ENCODE assay signal across 25 cellular contexts in genomic region chr16:12553191-12553590, GRCh38.
DNase-seq lines count a peak whose midpoint lies in the region; ATAC-seq, FAIRE-seq and TF ChIP-seq lines count a peak whose summit lies in the region.
"Had no signal": no experiment of that assay in that cellular context is flagged by ENCODE, and none has a peak within 500 bp of the region (broad histone marks: within the 10 kb centered on the region; RNA-seq: fewer than 3 reads in every experiment).

No MANE protein-coding gene starts in this region.

- H3K27ac Mint-ChIP-seq in Caco-2 (ENCODE audit: unreplicated experiment): peak overlapping the region; percentile 23
- H3K27ac Mint-ChIP-seq: activated CD8-positive, alpha-beta memory T cell treated with anti-CD3 and anti-CD28 coated beads, Interleukin-2, amount 10 ng/mL, durations not matched to agents 7 days and 5 days; stimulated activated naive CD8-positive, alpha-beta T cell treated with anti-CD3 and anti-CD28 coated beads, Interleukin-15, Interleukin-2, amounts not matched to agents 100 ng/mL and 50 ng/mL, for 24 hours had no signal

- no TSS peak for BruUV-seq in Caco-2 (replicated peaks; lab: Mats Ljungman, UMichigan)

- H3K4me1 Mint-ChIP-seq in Caco-2 (ENCODE audit: low read depth, unreplicated experiment): no peaks in the 10 kb centered on the region

- H3K9ac ChIP-seq in kidney (ENCODE audit: low read length in 2 of 2): no peak overlapping the region
- no peak overlapping the region for H3K9ac ChIP-seq in colonic mucosa (ENCODE audit: low read depth in 2 of 2, low read length in 2 of 2)
- H3K9ac ChIP-seq: KMS-11 had no signal

- no peak overlapping the region for H3K4me3 Mint-ChIP-seq in Caco-2 (ENCODE audit: unreplicated experiment)
- H3K4me3 Mint-ChIP-seq: activated CD8-positive, alpha-beta memory T cell treated with anti-CD3 and anti-CD28 coated beads, Interleukin-2, amount 10 ng/mL, durations not matched to agents 7 days and 5 days; stimulated activated naive CD8-positive, alpha-beta T cell treated with anti-CD3 and anti-CD28 coated beads, Interleukin-15, Interleukin-2, amounts not matched to agents 100 ng/mL and 50 ng/mL, for 24 hours had no signal

- TF ChIP-seq CTCF in Caco-2 (IDR thresholded peaks at IDR 0.05; ENCODE audit: insufficient read depth in 1 of 2, low read depth in 1 of 2, low read length in 1 of 2, severe bottlenecking in 1 of 2, unreplicated experiment in 1 of 2) (no peak), esophagus squamous epithelium (IDR thresholded peaks at IDR 0.05) (peak in 2 of 6 experiments; percentile 16 to 37), kidney (IDR thresholded peaks at IDR 0.05; ENCODE audit: borderline replicate concordance, extremely low read depth, insufficient read depth) (no peak), colonic mucosa (IDR thresholded peaks at IDR 0.05) (no peak)

- no peak overlapping the region for H3K4me3 ChIP-seq in Caco-2 (ENCODE audit: low read depth, low read length)
- no peak overlapping the region for H3K4me3 ChIP-seq in esophagus squamous epithelium
- no peak overlapping the region for H3K4me3 ChIP-seq in kidney (ENCODE audit: low read length in 2 of 2)
- no peak overlapping the region for H3K4me3 ChIP-seq in colonic mucosa
- H3K4me3 ChIP-seq: lung, sigmoid colon, tibial nerve had no signal

- no peak for DNase-seq in Caco-2
- DNase-seq in NCI-H146 (lab: John Stamatoyannopoulos, UW): peak; percentile 90
- peak; percentile 63 for DNase-seq in NCI-H510A (lab: John Stamatoyannopoulos, UW)
- DNase-seq in esophagus squamous epithelium (lab: John Stamatoyannopoulos, UW): no peak
- DNase-seq in kidney: no peak
- DNase-seq in colonic mucosa: no peak
- DNase-seq: activated CD4-positive, alpha-beta T cell treated with anti-CD3 and anti-CD28 coated beads for 4 hours; activated CD8-positive, alpha-beta memory T cell treated with anti-CD3 and anti-CD28 coated beads, Interleukin-2, amount 10 ng/mL, durations not matched to agents 7 days and 5 days; GDM1; glutamatergic neuron; GOT3; kidney glomerular epithelial cell; NCI-H2081; NCI-H526; sigmoid colon had no signal

- ATAC-seq in GM21529 (IDR thresholded peaks at IDR 0.05; ENCODE audit: unreplicated experiment): no peak
- no peak for ATAC-seq in HG03457 (IDR thresholded peaks at IDR 0.05; ENCODE audit: unreplicated experiment)
- ATAC-seq: activated CD8-positive, alpha-beta memory T cell treated with anti-CD3 and anti-CD28 coated beads, Interleukin-2, amount 10 ng/mL, durations not matched to agents 7 days and 5 days; activated naive CD4-positive, alpha-beta T cell treated with anti-CD3 and anti-CD28 coated beads, Interleukin-2, amount 50 U/mL, for 72 hours; SK-N-SH treated with all-trans-retinoic acid at 6 μM for 48 hours had no signal

- H3K27ac ChIP-seq in esophagus squamous epithelium (peak overlapping the region; percentile 32 to 80 (median 61)), kidney (ENCODE audit: low read depth in 2 of 2, low read length in 2 of 2) (no peak overlapping the region), colonic mucosa (no peak overlapping the region)
- H3K27ac ChIP-seq: C4-2B, KMS-11, sigmoid colon had no signal

- no peaks in the 10 kb centered on the region for H3K27me3 Mint-ChIP-seq in Caco-2 (ENCODE audit: insufficient read depth, unreplicated experiment)
- H3K27me3 Mint-ChIP-seq: activated CD8-positive, alpha-beta memory T cell treated with anti-CD3 and anti-CD28 coated beads, Interleukin-2, amount 10 ng/mL, durations not matched to agents 7 days and 5 days; stimulated activated naive CD8-positive, alpha-beta T cell treated with anti-CD3 and anti-CD28 coated beads, Interleukin-15, Interleukin-2, amounts not matched to agents 100 ng/mL and 50 ng/mL, for 24 hours had no signal

- CTCF ChIA-PET in Caco-2 (lab: Charles Lee): no interaction called here

- 35 to 45% methylated on average over 4 of the region's 4 CpGs for WGBS in esophagus squamous epithelium, 2 donors

- no peaks in the 10 kb centered on the region for H3K9me3 ChIP-seq in Caco-2
- no peaks in the 10 kb centered on the region for H3K9me3 ChIP-seq in esophagus squamous epithelium
- no peaks in the 10 kb centered on the region for H3K9me3 ChIP-seq in kidney (ENCODE audit: control insufficient read depth in 1 of 2, low read length in 2 of 2)
- H3K9me3 ChIP-seq in colonic mucosa: no peaks in the 10 kb centered on the region
- H3K9me3 ChIP-seq: sigmoid colon, tibial nerve had no signal

- H3K27me3 ChIP-seq in Caco-2 (replicated peaks; ENCODE audit: control insufficient read depth, insufficient read depth, low read length) (no peaks in the 10 kb centered on the region), esophagus squamous epithelium (no peaks in the 10 kb centered on the region), colonic mucosa (no peaks in the 10 kb centered on the region)
- H3K27me3 ChIP-seq: sigmoid colon, tibial nerve had no signal

- H3K36me3 Mint-ChIP-seq in Caco-2 (ENCODE audit: insufficient read depth, unreplicated experiment): no peaks in the 10 kb centered on the region
- H3K36me3 Mint-ChIP-seq: activated CD8-positive, alpha-beta memory T cell treated with anti-CD3 and anti-CD28 coated beads, Interleukin-2, amount 10 ng/mL, durations not matched to agents 7 days and 5 days; activated naive CD4-positive, alpha-beta T cell treated with anti-CD3 and anti-CD28 coated beads, Interleukin-2, amount 50 U/mL, for 72 hours had no signal

- H3K9me3 Mint-ChIP-seq in Caco-2 (ENCODE audit: unreplicated experiment): no peaks in the 10 kb centered on the region
- H3K9me3 Mint-ChIP-seq: activated naive CD4-positive, alpha-beta T cell treated with anti-CD3 and anti-CD28 coated beads, Interleukin-2, amount 50 U/mL, for 72 hours; activated T-helper 1 cell treated with anti-CD3 and anti-CD28 coated beads, Interleukin-12 subunit alpha, Interleukin-12 subunit beta, Interleukin-2, Interleukin-4 antibody, amounts not matched to agents 30 ng/mL and 10 ng/mL and 1 ng/mL, durations not matched to agents 14 hours and 24 hours and 36 hours; stimulated activated naive CD8-positive, alpha-beta T cell treated with anti-CD3 and anti-CD28 coated beads, Interleukin-15, Interleukin-2, amounts not matched to agents 100 ng/mL and 50 ng/mL, for 24 hours had no signal

- intact Hi-C loops in Caco-2 (cut with micrococcal nuclease; ENCODE audit: unreplicated experiment): no loop called here
- intact Hi-C loops in esophagus squamous epithelium (cut with DNase I): no loop called here
- intact Hi-C loops in kidney (cut with DNase I): no loop called here
- intact Hi-C loops in colonic mucosa (cut with DNase I): no loop called here

- no peak for FAIRE-seq in kidney (lab: Jason Lieb, UNC)

- no peak for TF ChIP-seq POLR2A in esophagus squamous epithelium (IDR thresholded peaks at IDR 0.05)

- H3K4me1 ChIP-seq in Caco-2 (peaks cover 11% of the 10 kb centered on the region), esophagus squamous epithelium (peaks cover 6 to 37% (median 8%) of the 10 kb centered on the region in 3 donors), kidney (ENCODE audit: control insufficient read depth in 1 of 2, insufficient read depth in 1 of 2, low read depth in 1 of 2, low read length in 2 of 2) (no peaks in the 10 kb centered on the region), colonic mucosa (no peaks in the 10 kb centered on the region)
- H3K4me1 ChIP-seq: sigmoid colon, tibial nerve had no signal

- POLR2A ChIA-PET in Caco-2 (lab: Charles Lee): no interaction called here

- H3K36me3 ChIP-seq in Caco-2 (ENCODE audit: control insufficient read depth, insufficient read depth, low read length) (no peaks in the 10 kb centered on the region), esophagus squamous epithelium (no peaks in the 10 kb centered on the region), kidney (ENCODE audit: control insufficient read depth in 1 of 2, insufficient read depth in 2 of 2, low read length in 2 of 2) (no peaks in the 10 kb centered on the region), colonic mucosa (no peaks in the 10 kb centered on the region)
- H3K36me3 ChIP-seq: sigmoid colon, tibial nerve had no signal

Comparison
In these comparisons a context has a peak if more than half of its experiments do, and no peak if none do; other contexts are left out.
1. DNase-seq: peak in NCI-H146 (single experiment) and NCI-H510A (single experiment); none in Caco-2 (0 of 2), esophagus squamous epithelium (single experiment), kidney (single experiment) and colonic mucosa (single experiment).
2. H3K27ac ChIP-seq: peak in esophagus squamous epithelium (4 of 4); none in kidney (0 of 2) and colonic mucosa (single experiment).